ENCODE assay signal across 12 cellular contexts in the genomic region with DNA sequence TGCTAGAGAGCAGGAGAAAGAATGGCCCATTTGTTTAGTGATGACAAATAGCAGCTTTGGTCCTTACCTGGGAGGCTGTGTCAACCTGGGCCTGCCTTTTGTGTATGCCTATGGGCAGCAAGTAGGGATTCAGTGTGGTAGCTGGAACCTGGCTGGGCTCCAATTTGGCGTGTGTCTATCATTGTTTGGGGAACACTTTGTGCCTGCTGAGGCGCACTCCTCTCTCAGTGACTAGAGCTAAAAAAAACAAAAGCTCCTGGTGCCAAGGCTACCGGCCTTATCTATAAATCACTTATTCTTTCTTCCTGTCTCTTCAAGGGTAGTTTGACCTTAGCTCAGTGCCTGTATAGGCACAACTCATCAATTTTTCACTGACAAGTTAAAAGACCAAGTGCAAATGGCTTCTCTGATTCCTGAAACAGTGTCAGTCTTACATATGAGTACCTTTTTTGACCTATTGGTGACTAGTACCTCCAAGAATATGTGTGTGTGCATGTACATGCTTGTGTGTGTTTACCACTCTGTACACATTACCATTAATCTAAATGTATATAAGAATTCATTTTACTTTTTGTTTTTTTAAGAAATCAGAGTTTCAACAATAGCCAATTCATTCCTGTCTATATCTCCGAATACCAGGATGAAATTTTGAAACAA. TPM values are rescaled to one million over a fixed set of nuclear protein-coding genes. Genes with fewer than 3 reads are reported as not detected.
A peak's percentile ranks its signal among the peaks of the same experiment; 100 is the strongest.
DNase-seq lines count a peak whose midpoint lies in the region; ATAC-seq and TF ChIP-seq lines count a peak whose summit lies in the region.
"Had no signal": no experiment of that assay in that cellular context is flagged by ENCODE, and none has a peak within 500 bp of the region (broad histone marks: within the 10 kb centered on the region; RNA-seq: fewer than 3 reads in every experiment).

No MANE protein-coding gene starts in this region.

- no peak overlapping the region for H4K91ac ChIP-seq in trophoblast cell (ENCODE audit: low read depth, low read length)

- H3K23ac ChIP-seq in trophoblast cell (ENCODE audit: low read length), result no peak overlapping the region

- no peak overlapping the region for H4K12ac ChIP-seq in trophoblast cell (ENCODE audit: low read depth, low read length)

- 26 to 30% methylated on average over 4 of the region's 4 CpGs for WGBS in heart right ventricle, 2 donors
- WGBS in trophoblast cell (ENCODE audit: extremely low coverage, insufficient coverage, insufficient read length), result no CpG with 5 or more reads among the region's 4 CpGs

- peak overlapping the region; percentile 71 for H2AFZ ChIP-seq in trophoblast cell (ENCODE audit: insufficient read depth, low read length, poor library complexity)

- no peak overlapping the region for H3K4me3 Mint-ChIP-seq in activated CD4-positive, alpha-beta memory T cell treated with anti-CD3 and anti-CD28 coated beads for 36 hours
- H3K4me3 Mint-ChIP-seq: activated T-cell treated with anti-CD3 and anti-CD28 coated beads, Interleukin-2, amount 50 U/mL, for 72 hours; CD4-positive, CD25-positive, alpha-beta regulatory T cell; stimulated activated effector memory CD8-positive, alpha-beta T cell treated with anti-CD3 and anti-CD28 coated beads, Interleukin-12 subunit alpha, Interleukin-12 subunit beta, amount 100 ng/mL, for 72 hours had no signal

- no peak overlapping the region for H3K27ac Mint-ChIP-seq in activated CD4-positive, alpha-beta memory T cell treated with anti-CD3 and anti-CD28 coated beads for 36 hours
- H3K27ac Mint-ChIP-seq: activated T-cell treated with anti-CD3 and anti-CD28 coated beads, Interleukin-2, amount 50 U/mL, for 72 hours; CD4-positive, CD25-positive, alpha-beta regulatory T cell; stimulated activated effector memory CD8-positive, alpha-beta T cell treated with anti-CD3 and anti-CD28 coated beads, Interleukin-12 subunit alpha, Interleukin-12 subunit beta, amount 100 ng/mL, for 72 hours had no signal

- DNase-seq in HEK293T (ENCODE audit: extremely low spot score), result no peak
- DNase-seq in NCI-H774 (lab: John Stamatoyannopoulos, UW), result peak; percentile 86
- DNase-seq in heart right ventricle, result peak; percentile 77 to 85
- no peak for DNase-seq in trophoblast cell
- DNase-seq in GM10266 (ENCODE audit: extremely low spot score), result no peak
- DNase-seq in activated CD4-positive, alpha-beta memory T cell treated with anti-CD3 and anti-CD28 coated beads for 36 hours, result no peak
- no peak for DNase-seq in 8988T
- no peak for DNase-seq in NCI-H1436 (lab: John Stamatoyannopoulos, UW)
- DNase-seq: activated T-cell treated with anti-CD3 and anti-CD28 coated beads, Interleukin-2, amount 50 U/mL, for 72 hours; CD4-positive, CD25-positive, alpha-beta regulatory T cell had no signal

- no peaks in the 10 kb centered on the region for H3K36me3 Mint-ChIP-seq in activated CD4-positive, alpha-beta memory T cell treated with anti-CD3 and anti-CD28 coated beads for 36 hours
- H3K36me3 Mint-ChIP-seq: CD4-positive, CD25-positive, alpha-beta regulatory T cell; stimulated activated effector memory CD8-positive, alpha-beta T cell treated with anti-CD3 and anti-CD28 coated beads, Interleukin-12 subunit alpha, Interleukin-12 subunit beta, amount 100 ng/mL, for 72 hours had no signal

- POLR2A ChIA-PET in HEK293T (lab: Yijun Ruan, JAX), result no interaction called here
- POLR2A ChIA-PET in activated CD4-positive, alpha-beta memory T cell treated with anti-CD3 and anti-CD28 coated beads for 36 hours (lab: Charles Lee), result no interaction called here

- H3K79me1 ChIP-seq in trophoblast cell (ENCODE audit: low read length), result no peaks in the 10 kb centered on the region

- no peaks in the 10 kb centered on the region for H3K4me1 Mint-ChIP-seq in activated CD4-positive, alpha-beta memory T cell treated with anti-CD3 and anti-CD28 coated beads for 36 hours (ENCODE audit: low read depth)
- H3K4me1 Mint-ChIP-seq: stimulated activated effector memory CD8-positive, alpha-beta T cell treated with anti-CD3 and anti-CD28 coated beads, Interleukin-12 subunit alpha, Interleukin-12 subunit beta, amount 100 ng/mL, for 72 hours had no signal

- no peak overlapping the region for H2BK12ac ChIP-seq in trophoblast cell (ENCODE audit: low read length)

- peaks cover 0 to 12% (median 3%) of the 10 kb centered on the region in 9 donors for H3K4me1 ChIP-seq in heart right ventricle
- no peaks in the 10 kb centered on the region for H3K4me1 ChIP-seq in trophoblast cell (ENCODE audit: control insufficient read depth in 1 of 2, insufficient read depth in 2 of 2, low read length in 2 of 2)

- ATAC-seq in heart right ventricle, result peak; percentile 59 to 97 (median 94)
- ATAC-seq: activated T-cell treated with anti-CD3 and anti-CD28 coated beads, Interleukin-2, amount 50 U/mL, for 72 hours; stimulated activated effector memory CD8-positive, alpha-beta T cell treated with anti-CD3 and anti-CD28 coated beads, Interleukin-12 subunit alpha, Interleukin-12 subunit beta, amount 100 ng/mL, for 72 hours had no signal

- no peak overlapping the region for H2BK5ac ChIP-seq in trophoblast cell (ENCODE audit: low read depth, low read length, poor library complexity)

- intact Hi-C loops in heart right ventricle (cut with DNase I), result loop anchor here in 3 of 10 donors (5.0 kb wide), 2 partner anchors 36 to 54 kb away; partner anchors contain the start of gene GMNC (in 2 of the 3)
- intact Hi-C loops in activated CD4-positive, alpha-beta memory T cell treated with anti-CD3 and anti-CD28 coated beads for 36 hours (cut with micrococcal nuclease), result no loop called here

- no peak overlapping the region for H3K14ac ChIP-seq in trophoblast cell (ENCODE audit: low read length)

- H3K27ac ChIP-seq in heart right ventricle, result peak overlapping the region in 9 of 10 donors; percentile 14 to 69 (median 53)
- no peak overlapping the region for H3K27ac ChIP-seq in trophoblast cell (ENCODE audit: low read depth, low read length)

- H3K4me3 ChIP-seq in heart right ventricle, result no peak overlapping the region
- H3K4me3 ChIP-seq in trophoblast cell (ENCODE audit: low read depth, low read length), result no peak overlapping the region

- H3K36me3 ChIP-seq in heart right ventricle, result no peaks in the 10 kb centered on the region
- H3K36me3 ChIP-seq in trophoblast cell (ENCODE audit: control insufficient read depth in 1 of 2, insufficient read depth in 2 of 2, low read length in 2 of 2), result no peaks in the 10 kb centered on the region

- no peaks in the 10 kb centered on the region for H3K9me3 Mint-ChIP-seq in activated CD4-positive, alpha-beta memory T cell treated with anti-CD3 and anti-CD28 coated beads for 36 hours
- H3K9me3 Mint-ChIP-seq: activated T-cell treated with anti-CD3 and anti-CD28 coated beads, Interleukin-2, amount 50 U/mL, for 72 hours; CD4-positive, CD25-positive, alpha-beta regulatory T cell; stimulated activated effector memory CD8-positive, alpha-beta T cell treated with anti-CD3 and anti-CD28 coated beads, Interleukin-12 subunit alpha, Interleukin-12 subunit beta, amount 100 ng/mL, for 72 hours had no signal

- H3K18ac ChIP-seq in trophoblast cell (ENCODE audit: low read length), result no peak overlapping the region

- TF ChIP-seq CTCF in heart right ventricle (IDR thresholded peaks at IDR 0.05) (no peak), GM10266 (IDR thresholded peaks at IDR 0.05; ENCODE audit: control insufficient read depth, insufficient read depth, low read depth, missing control alignments) (no peak)

- H3K4me2 ChIP-seq in trophoblast cell (ENCODE audit: low read length), result no peak overlapping the region

- no peak overlapping the region for H4K8ac ChIP-seq in trophoblast cell (ENCODE audit: low read depth, low read length)

- no peaks in the 10 kb centered on the region for H3K79me2 ChIP-seq in trophoblast cell (ENCODE audit: control insufficient read depth, insufficient read depth, low read length, poor library complexity)

- H3K4ac ChIP-seq in trophoblast cell (ENCODE audit: low read depth, low read length), result no peak overlapping the region

- no peak overlapping the region for H2AK5ac ChIP-seq in trophoblast cell (ENCODE audit: low read length)

- H3K9ac ChIP-seq in trophoblast cell (ENCODE audit: low read length), result no peak overlapping the region

- CTCF ChIA-PET in HEK293T (lab: Yijun Ruan, JAX), result no interaction called here
- CTCF ChIA-PET in activated CD4-positive, alpha-beta memory T cell treated with anti-CD3 and anti-CD28 coated beads for 36 hours (lab: Charles Lee), result interaction anchor here (0.7 kb wide), 1 partner anchor 354 kb away, joined by 3 read pairs; no protein-coding TSS in a partner anchor

- H3K27me3 Mint-ChIP-seq in activated CD4-positive, alpha-beta memory T cell treated with anti-CD3 and anti-CD28 coated beads for 36 hours, result no peaks in the 10 kb centered on the region

- no peaks in the 10 kb centered on the region for H3K9me3 ChIP-seq in heart right ventricle
- H3K9me3 ChIP-seq in trophoblast cell (ENCODE audit: insufficient read depth, low read depth, low read length), result no peaks in the 10 kb centered on the region

- H3K27me3 ChIP-seq in heart right ventricle (no peaks in the 10 kb centered on the region), trophoblast cell (ENCODE audit: insufficient read depth, low read length) (no peaks in the 10 kb centered on the region)

- H2BK120ac ChIP-seq in trophoblast cell (ENCODE audit: insufficient read depth, low read length, poor library complexity), result no peak overlapping the region

TF ChIP-seq in HEK293T, 16 proteins besides CTCF, POLR2A, EP300 and RAD21:
- TF ChIP-seq SP1 (IDR thresholded peaks at IDR 0.05) (no peak), PKNOX1 (IDR thresholded peaks at IDR 0.05) (peak; percentile 53; the same call in 1 of the 2 replicates)

RNA-seq across cellular contexts. Expression of gene GMNC, which starts 54.6 kb away (rescaled TPM):
- total RNA-seq in heart right ventricle, result 1 to 10 TPM in 4 of 10 donors, under 1 TPM in 5, not detected in 1; 0.24 to 3.7 (median 0.64) TPM
- polyA plus RNA-seq in heart right ventricle, result under 1 TPM; 0.07 to 0.22 TPM
- 0.38 and 0.43 TPM in 2 replicates for polyA plus RNA-seq in trophoblast cell (2013)
- total RNA-seq in activated CD4-positive, alpha-beta memory T cell treated with anti-CD3 and anti-CD28 coated beads for 36 hours, result not detected
- total RNA-seq: activated T-cell treated with anti-CD3 and anti-CD28 coated beads, Interleukin-2, amount 50 U/mL, for 72 hours; CD4-positive, CD25-positive, alpha-beta regulatory T cell; endothelial cell of umbilical vein had no signal
- polyA plus RNA-seq: CD4-positive, CD25-positive, alpha-beta regulatory T cell; endothelial cell of umbilical vein had no signal

Comparison
In these comparisons a context has a peak if more than half of its experiments do, and no peak if none do; other contexts are left out.
1. DNase-seq: peak in NCI-H774 (single experiment) and heart right ventricle (2 of 2); none in HEK293T (single experiment), trophoblast cell (0 of 2), GM10266 (single experiment), activated CD4-positive, alpha-beta memory T cell treated with anti-CD3 and anti-CD28 coated beads for 36 hours (single experiment), 8988T (single experiment) and NCI-H1436 (single experiment).